Comparison of ENCODE assay signal across 8 cellular contexts in genomic region chr17:45262516-45263476, GRCh38. TPM values are rescaled to one million over a fixed set of nuclear protein-coding genes. Genes with fewer than 3 reads are reported as not detected.
A peak's percentile ranks its signal among the peaks of the same experiment; 100 is the strongest.
DNase-seq lines count a peak whose midpoint lies in the region; ATAC-seq lines count a peak whose summit lies in the region.

No MANE protein-coding gene starts in this region.

- no CpG with 5 or more reads among the region's 18 CpGs for WGBS in iPS DF 6.9 (ENCODE audit: insufficient coverage, insufficient read length)

- H3K4me1 ChIP-seq in adipocyte (ENCODE audit: control insufficient read depth, insufficient read depth, low read length), result peaks cover 49% of the 10 kb centered on the region
- 0 out of 2 replicates have a peak, but pooled peaks cover 2% of the 10 kb centered on the region for H3K4me1 ChIP-seq in iPS DF 6.9 (ENCODE audit: control insufficient read depth, insufficient read depth, low read length)

- ATAC-seq in HG03045 (IDR thresholded peaks at IDR 0.05; ENCODE audit: unreplicated experiment) (peak; percentile 12), GM19395 (IDR thresholded peaks at IDR 0.05; ENCODE audit: unreplicated experiment) (no peak)
- ATAC-seq in stimulated activated memory B cell treated with anti-CD40 and anti-IgM and Interleukin-4, amounts not matched to agents 10 μg/mL and 1 μg/mL and 100 μg/mL, for 72 hours, result peak; percentile 22

- H3K27ac Mint-ChIP-seq in stimulated activated memory B cell treated with anti-CD40 and anti-IgM and Interleukin-4, amounts not matched to agents 10 μg/mL and 1 μg/mL and 100 μg/mL, for 72 hours, result peak overlapping the region; percentile 77

- no peaks in the 10 kb centered on the region for H3K27me3 Mint-ChIP-seq in stimulated activated memory B cell treated with anti-CD40 and anti-IgM and Interleukin-4, amounts not matched to agents 10 μg/mL and 1 μg/mL and 100 μg/mL, for 72 hours

- peak overlapping the region; percentile 60 for H3K9ac ChIP-seq in adipocyte (ENCODE audit: low read length)

- peaks cover 30% of the 10 kb centered on the region for H3K36me3 Mint-ChIP-seq in stimulated activated memory B cell treated with anti-CD40 and anti-IgM and Interleukin-4, amounts not matched to agents 10 μg/mL and 1 μg/mL and 100 μg/mL, for 72 hours

- peaks cover 35% of the 10 kb centered on the region for H3K4me1 Mint-ChIP-seq in stimulated activated memory B cell treated with anti-CD40 and anti-IgM and Interleukin-4, amounts not matched to agents 10 μg/mL and 1 μg/mL and 100 μg/mL, for 72 hours

- no peaks in the 10 kb centered on the region for H3K9me3 ChIP-seq in adipocyte (ENCODE audit: control insufficient read depth, low read length)
- no peaks in the 10 kb centered on the region for H3K9me3 ChIP-seq in iPS DF 6.9 (ENCODE audit: control insufficient read depth, insufficient read depth, low read length)

- H3K4me3 Mint-ChIP-seq in stimulated activated memory B cell treated with anti-CD40 and anti-IgM and Interleukin-4, amounts not matched to agents 10 μg/mL and 1 μg/mL and 100 μg/mL, for 72 hours, result peak overlapping the region; percentile 83

- peaks cover 29% of the 10 kb centered on the region for H3K36me3 ChIP-seq in adipocyte (ENCODE audit: control insufficient read depth, insufficient read depth, low read length, severe bottlenecking)
- H3K36me3 ChIP-seq in iPS DF 6.9 (ENCODE audit: control insufficient read depth, insufficient read depth, low read length), result 0 out of 2 replicates have a peak, but pooled peaks cover 5% of the 10 kb centered on the region

- no peak overlapping the region for H3K27ac ChIP-seq in iPS DF 6.9 (ENCODE audit: low read length)

- no peaks in the 10 kb centered on the region for H3K9me3 Mint-ChIP-seq in stimulated activated memory B cell treated with anti-CD40 and anti-IgM and Interleukin-4, amounts not matched to agents 10 μg/mL and 1 μg/mL and 100 μg/mL, for 72 hours

- peaks cover 5% of the 10 kb centered on the region for H3K27me3 ChIP-seq in adipocyte (replicated peaks; ENCODE audit: control insufficient read depth, insufficient read depth, low read length)
- H3K27me3 ChIP-seq in iPS DF 6.9 (ENCODE audit: control insufficient read depth, insufficient read depth, low read length), result no peaks in the 10 kb centered on the region

- H3K4me3 ChIP-seq in adipocyte (ENCODE audit: low read length), result no peak overlapping the region
- peak overlapping the region; percentile 63; the same call in 1 of the 2 replicates for H3K4me3 ChIP-seq in iPS DF 6.9 (ENCODE audit: low read length)

- DNase-seq in adipocyte (ENCODE audit: low read depth) (no peak), iPS DF 6.9 (ENCODE audit: low read depth, low spot score) (no peak), inferior parietal cortex (ENCODE audit: extremely low spot score) (no peak), H4 (ENCODE audit: low spot score) (no peak), NCI-H128 (lab: John Stamatoyannopoulos, UW; ENCODE audit: unreplicated experiment) (no peak)

RNA-seq across cellular contexts. Expression of gene SPATA32, which starts 0.9 kb away (rescaled TPM):
- total RNA-seq in H4 (2014; rRNA removed; shearing (Covaris generic)), result 0.21 TPM in 1 of 2 replicates, not detected in the other

RNA-seq across cellular contexts. Expression of gene FMNL1, which starts 41.1 kb away (rescaled TPM):
- total RNA-seq in H4 (2014; rRNA removed; shearing (Covaris generic)), result 4.4 and 6.7 TPM in 2 replicates

RNA-seq across cellular contexts. Expression of gene MAP3K14, which starts 54.0 kb away (rescaled TPM):
- total RNA-seq in H4 (2014; rRNA removed; shearing (Covaris generic)), result 4.3 and 4.6 TPM in 2 replicates
